8 cellular contexts compared by ENCODE assay signal in genomic region chr3:142148871-142149860, GRCh38. TPM values are rescaled to one million over a fixed set of nuclear protein-coding genes. Genes with fewer than 3 reads are reported as not detected.
DNase-seq lines count a peak whose midpoint lies in the region; ATAC-seq and TF ChIP-seq lines count a peak whose summit lies in the region.

Gene TFDP2 (minus strand): TSS chr3:142149544. CDS start chr3:142101749, 47,795 bp downstream.

- intact Hi-C loops in mammary epithelial cell (cut with micrococcal nuclease) = no loop called here

- no peaks in the 10 kb centered on the region for H3F3A ChIP-seq in smooth muscle cell (ENCODE audit: low read depth)

- H3K4me3 ChIP-seq in AG04450 (ENCODE audit: low read depth, low read length) = peak within 1 kb of the TSS; percentile 72
- peak within 1 kb of the TSS; percentile 74 for H3K4me3 ChIP-seq in WI38 (ENCODE audit: low read depth, low read length)
- H3K4me3 ChIP-seq in mammary epithelial cell (replicated peaks in 1 of 3; ENCODE audit: insufficient read depth in 1 of 3, low read depth in 2 of 3, low read length in 3 of 3) = peak within 1 kb of the TSS; percentile 72 to 84 (median 74)
- H3K4me3 ChIP-seq in smooth muscle cell = peak within 1 kb of the TSS; percentile 87

- dilution Hi-C loops in mammary epithelial cell (cut with HindIII; ENCODE audit: low sequenced_read_pairs) = no loop called here

- POLR2A ChIA-PET in AG04450 (lab: Yijun Ruan, JAX) = no interaction called here

- H4K20me1 ChIP-seq in mammary epithelial cell (ENCODE audit: insufficient read depth, low read length) (no peaks in the 10 kb centered on the region), smooth muscle cell (ENCODE audit: low read depth) (no peaks in the 10 kb centered on the region)

- DNase-seq in AG04450 (ENCODE audit: low read depth, low spot score) (peak; percentile 54), NCI-H2171 treated with DMSO at 0.1 percent for 48 hours (lab: John Stamatoyannopoulos, UW) (peak; percentile 95), mammary epithelial cell (peak; percentile 86), iPS-NIHi11 (ENCODE audit: low spot score) (peak; percentile 98), smooth muscle cell (lab: John Stamatoyannopoulos, UW; ENCODE audit: unreplicated experiment) (peak; percentile 54)

- H3K9me3 ChIP-seq in AG04450 (ENCODE audit: control insufficient read depth, insufficient read depth, low read length) = no peaks in the 10 kb centered on the region
- H3K9me3 ChIP-seq in mammary epithelial cell (replicated peaks; ENCODE audit: insufficient read depth, low read length) = no peaks in the 10 kb centered on the region
- no peaks in the 10 kb centered on the region for H3K9me3 ChIP-seq in smooth muscle cell (replicated peaks; ENCODE audit: low read depth)

- H3K9ac ChIP-seq in mammary epithelial cell (ENCODE audit: insufficient read depth, low read length) = peak within 1 kb of the TSS; percentile 95
- peak within 1 kb of the TSS; percentile 90 for H3K9ac ChIP-seq in smooth muscle cell (ENCODE audit: low read depth)

- in situ Hi-C loops in mammary epithelial cell (cut with MboI; ENCODE audit: low sequenced_read_pairs in 2 of 2) = no loop called here

- peak within 1 kb of the TSS; percentile 33 for H3K27ac ChIP-seq in AG04450 (ENCODE audit: low read depth, low read length)
- peak within 1 kb of the TSS; percentile 85 for H3K27ac ChIP-seq in mammary epithelial cell (ENCODE audit: insufficient read depth, low read depth, low read length)
- H3K27ac ChIP-seq in smooth muscle cell (ENCODE audit: low read depth) = peak within 1 kb of the TSS; percentile 60

- WGBS in mammary epithelial cell (ENCODE audit: low coverage, missing lambda C conversion rate) = 4% methylated on average over 22 of the region's 91 CpGs
- WGBS in smooth muscle cell (ENCODE audit: low lambda C conversion rate) = 1% methylated on average over 90 of the region's 91 CpGs

- CTCF ChIA-PET in AG04450 (lab: Charles Lee) = interaction anchor here (1.3 to 1.9 kb wide), 2 partner anchors 24 to 31 kb away, joined by 5 to 9 read pairs; no protein-coding TSS in a partner anchor
- CTCF ChIA-PET in mammary epithelial cell (lab: Charles Lee; ENCODE audit: low non-redundant PET) = no interaction called here

- H3K36me3 ChIP-seq in mammary epithelial cell (ENCODE audit: insufficient read depth, low read length) (no peaks in the 10 kb centered on the region), smooth muscle cell (ENCODE audit: low read depth) (no peaks in the 10 kb centered on the region)

- ATAC-seq in GM18870 (IDR thresholded peaks at IDR 0.05; ENCODE audit: unreplicated experiment) (peak; percentile 95), HG03108 (IDR thresholded peaks at IDR 0.05; ENCODE audit: unreplicated experiment) (peak; percentile 99)

- TF ChIP-seq CTCF in AG04450 (IDR thresholded peaks at IDR 0.05; ENCODE audit: low read depth, low read length) (no peak), WI38 (IDR thresholded peaks at IDR 0.05; ENCODE audit: low read depth, low read length) (no peak), mammary epithelial cell (conservative IDR thresholded peaks at IDR 0.05 in 1 of 2, IDR thresholded peaks at IDR 0.05 in 1 of 2; ENCODE audit: extremely low read depth in 1 of 2, insufficient read depth in 1 of 2, low read depth in 1 of 2, low read length in 2 of 2) (no peak), smooth muscle cell (IDR thresholded peaks at IDR 0.05; ENCODE audit: borderline replicate concordance, insufficient read depth, poor library complexity, severe bottlenecking) (no peak)

- TSS peak; percentile 13 for BruUV-seq in mammary epithelial cell (replicated peaks; lab: Mats Ljungman, UMichigan)

- H3K4me2 ChIP-seq in mammary epithelial cell (ENCODE audit: insufficient read depth, low read depth, low read length) (peak within 1 kb of the TSS; percentile 94), smooth muscle cell (peak within 1 kb of the TSS; percentile 90)

- H2AFZ ChIP-seq in mammary epithelial cell (ENCODE audit: low read depth, low read length) = peak within 1 kb of the TSS; percentile 97
- peak within 1 kb of the TSS; percentile 85 for H2AFZ ChIP-seq in smooth muscle cell (ENCODE audit: low read depth)

- H3K4me1 ChIP-seq in mammary epithelial cell (ENCODE audit: insufficient read depth, low read length) (peaks cover 22% of the 10 kb centered on the region), smooth muscle cell (ENCODE audit: low read depth) (peaks cover 7% of the 10 kb centered on the region)

- H3K79me2 ChIP-seq in mammary epithelial cell (ENCODE audit: insufficient read depth, low read length) (peaks cover 18% of the 10 kb centered on the region), smooth muscle cell (ENCODE audit: low read depth) (no peaks in the 10 kb centered on the region)

- H3K27me3 ChIP-seq in AG04450 (ENCODE audit: control insufficient read depth, insufficient read depth, low read length) = no peaks in the 10 kb centered on the region
- H3K27me3 ChIP-seq in mammary epithelial cell (ENCODE audit: insufficient read depth, low read length) = no peaks in the 10 kb centered on the region
- H3K27me3 ChIP-seq in smooth muscle cell (ENCODE audit: low read depth) = peaks cover 7% of the 10 kb centered on the region

RNA-seq across cellular contexts. Expression of gene TFDP2, which starts in this region (rescaled TPM):
- polyA plus RNA-seq in AG04450 (2011; rRNA removed) = 33.4 and 63.4 TPM in 2 replicates
- polyA minus RNA-seq in AG04450 (2011; rRNA and poly(A)+ RNA removed) = 16.5 and 23.5 TPM in 2 replicates
- 10 to 100 TPM; 28.6 to 48.5 TPM for total RNA-seq in mammary epithelial cell
- 26.8 TPM for polyA plus RNA-seq in mammary epithelial cell
- 25.3 TPM for polyA minus RNA-seq in mammary epithelial cell
- total RNA-seq in smooth muscle cell = 26.3 and 54.3 TPM in 2 replicates
- 36.7 and 39.9 TPM in 2 replicates for polyA plus RNA-seq in smooth muscle cell

Comparison
In these comparisons a context has a peak if more than half of its experiments do, and no peak if none do; other contexts are left out.
1. Peak in every context shown above with its lines: DNase-seq, ATAC-seq, H3K4me3 ChIP-seq and H3K27ac ChIP-seq.
2. H3K27ac ChIP-seq: peak in every context shown above with its lines; median percentile 85 in mammary epithelial cell; 60 in smooth muscle cell; 33 in AG04450.